In the genomic region with DNA sequence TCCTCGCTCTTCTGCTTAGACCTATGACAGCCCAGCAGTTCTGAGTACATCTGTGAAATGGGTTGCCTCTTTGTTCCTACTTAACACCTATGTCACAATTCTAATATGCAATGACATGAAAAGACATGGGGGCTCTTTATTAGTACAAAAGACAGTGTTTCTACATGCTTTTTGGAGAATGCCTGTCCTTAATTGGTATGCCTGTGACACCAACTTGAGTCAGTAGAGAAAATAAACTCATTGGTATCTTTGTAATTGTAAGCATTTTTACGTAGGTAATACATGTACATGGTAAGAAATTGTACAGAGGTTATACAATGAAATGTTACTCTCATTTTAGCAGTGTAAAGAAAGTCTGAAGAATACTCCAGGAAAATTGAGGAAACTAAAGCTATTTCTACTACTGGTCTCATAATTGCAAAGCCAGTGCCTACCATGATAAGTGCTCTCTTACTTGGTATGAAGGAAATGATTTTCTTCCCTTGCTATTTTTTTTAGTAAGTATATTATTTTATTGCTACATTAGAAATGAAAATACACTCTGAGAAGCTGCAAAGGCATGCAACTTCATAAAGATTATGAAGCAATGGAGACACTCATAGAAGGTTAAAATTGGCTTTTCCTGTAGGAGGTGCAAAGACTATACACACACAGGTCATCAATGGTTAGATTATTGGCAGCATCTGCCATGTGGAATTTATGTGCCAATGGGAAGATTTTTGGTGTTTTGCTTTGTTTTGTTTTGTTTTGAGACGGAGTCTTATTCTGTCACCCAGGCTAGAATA, we compare ENCODE assay signal across 23 cellular contexts.
"Had no signal": no experiment of that assay in that cellular context is flagged by ENCODE, and none has a peak within 500 bp of the region (broad histone marks: within the 10 kb centered on the region; RNA-seq: fewer than 3 reads in every experiment).

No MANE protein-coding gene starts in this region.

- H3K4me3 Mint-ChIP-seq: activated naive CD4-positive, alpha-beta T cell treated with anti-CD3 and anti-CD28 coated beads for 36 hours; activated naive CD8-positive, alpha-beta T cell treated with anti-CD3 and anti-CD28 coated beads, Interleukin-2, amount 10 ng/mL, durations not matched to agents 7 days and 5 days; endodermal cell; natural killer cell treated with Interleukin-12 subunit alpha and Interleukin-12 subunit beta and Interleukin-15 and Interleukin-18, amount 100 ng/mL, for 72 hours; T-cell; T-helper 2 cell treated with Interferon-gamma antibody and Interleukin-4, amounts not matched to agents 5 μg/mL and 100 μg/mL, for 36 hours had no signal

- H3K9me3 ChIP-seq: gastrocnemius medialis, neutrophil, pancreas, psoas muscle, right atrium auricular region, upper lobe of right lung had no signal

- H3K27ac ChIP-seq: gastrocnemius medialis, neutrophil, pancreas, psoas muscle, right atrium auricular region, upper lobe of right lung had no signal

- DNase-seq: activated CD4-positive, alpha-beta T cell treated with anti-CD3 and anti-CD28 coated beads for 1 hour; activated CD4-positive, alpha-beta T cell treated with anti-CD3 and anti-CD28 coated beads, Interleukin-2, amount 50 U/mL, for 1 hour; activated CD8-positive, alpha-beta memory T cell treated with anti-CD3 and anti-CD28 coated beads for 24 hours; activated effector memory CD4-positive, alpha-beta T cell treated with Interleukin-2 at 50 U/mL for 16 hours; activated naive CD4-positive, alpha-beta T cell treated with anti-CD3 and anti-CD28 coated beads for 36 hours; activated naive CD8-positive, alpha-beta T cell treated with anti-CD3 and anti-CD28 coated beads, Interleukin-2, amount 10 ng/mL, durations not matched to agents 7 days and 5 days; cerebellar nuclear complex; cortex of kidney; endodermal cell; gastrocnemius medialis; hippocampal formation; left cardiac atrium; pancreas; psoas muscle; stimulated activated CD4-positive, alpha-beta T cell treated with anti-CD3 and anti-CD28 coated beads, Interleukin-12 subunit alpha, Interleukin-12 subunit beta, amount 100 ng/mL, for 4 hours; stimulated activated CD4-positive, alpha-beta T cell treated with anti-CD3 and anti-CD28 coated beads, Interleukin-4, amount 100 ng/mL, for 4 hours; stimulated activated naive CD8-positive, alpha-beta T cell treated with anti-CD3 and anti-CD28 coated beads, Interleukin-15, Interleukin-2, amounts not matched to agents 100 U/mL and 50 U/mL, for 24 hours; T-cell; upper lobe of right lung had no signal

- H3K4me3 ChIP-seq: gastrocnemius medialis, pancreas, psoas muscle, right atrium auricular region, upper lobe of right lung had no signal

- H3K36me3 ChIP-seq: gastrocnemius medialis, neutrophil, pancreas, upper lobe of right lung had no signal

- H3K27me3 Mint-ChIP-seq: activated naive CD8-positive, alpha-beta T cell treated with anti-CD3 and anti-CD28 coated beads, Interleukin-2, amount 10 ng/mL, durations not matched to agents 7 days and 5 days; natural killer cell treated with Interleukin-12 subunit alpha and Interleukin-12 subunit beta and Interleukin-15 and Interleukin-18, amount 100 ng/mL, for 72 hours; T-cell had no signal

- H3K27me3 ChIP-seq: neutrophil, pancreas, right atrium auricular region, upper lobe of right lung had no signal

- H3K36me3 Mint-ChIP-seq: activated naive CD8-positive, alpha-beta T cell treated with anti-CD3 and anti-CD28 coated beads, Interleukin-2, amount 10 ng/mL, durations not matched to agents 7 days and 5 days had no signal

- H3K9me3 Mint-ChIP-seq: activated naive CD4-positive, alpha-beta T cell treated with anti-CD3 and anti-CD28 coated beads for 36 hours; activated naive CD8-positive, alpha-beta T cell treated with anti-CD3 and anti-CD28 coated beads, Interleukin-2, amount 10 ng/mL, durations not matched to agents 7 days and 5 days; endodermal cell; natural killer cell treated with Interleukin-12 subunit alpha and Interleukin-12 subunit beta and Interleukin-15 and Interleukin-18, amount 100 ng/mL, for 72 hours; T-cell; T-helper 2 cell treated with Interferon-gamma antibody and Interleukin-4, amounts not matched to agents 5 μg/mL and 100 μg/mL, for 36 hours had no signal

- H3K27ac Mint-ChIP-seq: activated naive CD4-positive, alpha-beta T cell treated with anti-CD3 and anti-CD28 coated beads for 36 hours; activated naive CD8-positive, alpha-beta T cell treated with anti-CD3 and anti-CD28 coated beads, Interleukin-2, amount 10 ng/mL, durations not matched to agents 7 days and 5 days; endodermal cell; natural killer cell treated with Interleukin-12 subunit alpha and Interleukin-12 subunit beta and Interleukin-15 and Interleukin-18, amount 100 ng/mL, for 72 hours; T-helper 2 cell treated with Interferon-gamma antibody and Interleukin-4, amounts not matched to agents 5 μg/mL and 100 μg/mL, for 36 hours had no signal
